Comparison of ENCODE assay signal across 1 cellular context in genomic region chr20:50528804-50529351, GRCh38.
TF ChIP-seq lines count a peak whose summit lies in the region.

No MANE protein-coding gene starts in this region.

TF ChIP-seq in GM12878, 131 proteins besides CTCF, POLR2A, EP300 and RAD21 (continued from another document and continues in another):
- no peak for TF ChIP-seq ZNF592 (IDR thresholded peaks at IDR 0.05)
- peak; percentile 83 for TF ChIP-seq CUX1 (IDR thresholded peaks at IDR 0.05; ENCODE audit: insufficient replicate concordance, low read depth, low read length)
- TF ChIP-seq RCOR1 (conservative IDR thresholded peaks at IDR 0.05; ENCODE audit: low read depth, low read length): no peak
- TF ChIP-seq ZNF622 (IDR thresholded peaks at IDR 0.05): no peak
- no peak for TF ChIP-seq PAX8 (IDR thresholded peaks at IDR 0.05)
- TF ChIP-seq ZBED1 (IDR thresholded peaks at IDR 0.05; ENCODE audit: borderline replicate concordance): no peak
- TF ChIP-seq RFX5 (IDR thresholded peaks at IDR 0.05; ENCODE audit: low read depth, low read length): no peak
- no peak for TF ChIP-seq PML (IDR thresholded peaks at IDR 0.05; ENCODE audit: low read length)
- TF ChIP-seq ATF7 (IDR thresholded peaks at IDR 0.05; ENCODE audit: low read depth): peak; percentile 58; the same call in 1 of the 2 replicates
- TF ChIP-seq PBX3 (IDR thresholded peaks at IDR 0.05; ENCODE audit: insufficient replicate concordance, low read depth, low read length): no peak
- TF ChIP-seq SIX5 (IDR thresholded peaks at IDR 0.05; ENCODE audit: low read depth, low read length, severe bottlenecking): no peak
- TF ChIP-seq MEF2B (IDR thresholded peaks at IDR 0.05; ENCODE audit: partially characterized antibody, poor library complexity, severe bottlenecking): peak; percentile 87
- TF ChIP-seq KLF5 (IDR thresholded peaks at IDR 0.05; ENCODE audit: partially characterized antibody): no peak
- no peak for TF ChIP-seq MLLT1 (IDR thresholded peaks at IDR 0.05)
- no peak for TF ChIP-seq E4F1 (IDR thresholded peaks at IDR 0.05; ENCODE audit: borderline replicate concordance, partially characterized antibody)
- no peak for TF ChIP-seq JUND (IDR thresholded peaks at IDR 0.05; ENCODE audit: low read depth, low read length)
- TF ChIP-seq POLR2AphosphoS2 (IDR thresholded peaks at IDR 0.05; ENCODE audit: low read depth, low read length): no peak
- TF ChIP-seq EZH2 (IDR thresholded peaks at IDR 0.05; ENCODE audit: borderline replicate concordance, control insufficient read depth, low read depth, low read length): no peak
- no peak for TF ChIP-seq NFIC (IDR thresholded peaks at IDR 0.05; ENCODE audit: low read depth, low read length)
- TF ChIP-seq SIN3A (IDR thresholded peaks at IDR 0.05; ENCODE audit: low read depth, low read length): no peak
- no peak for TF ChIP-seq NRF1 (conservative IDR thresholded peaks at IDR 0.05; ENCODE audit: low read depth, low read length)
- TF ChIP-seq RUNX3 (IDR thresholded peaks at IDR 0.05; ENCODE audit: low read length): peak; percentile 42
- TF ChIP-seq ZNF384 (IDR thresholded peaks at IDR 0.05; ENCODE audit: borderline replicate concordance, low read depth, low read length): 0 out of 2 replicates have a peak, but pooled peaks have one; percentile 37
- no peak for TF ChIP-seq CBFB (IDR thresholded peaks at IDR 0.05; ENCODE audit: low read depth)
- TF ChIP-seq IKZF2 (IDR thresholded peaks at IDR 0.05): peak; percentile 69 to 81
- TF ChIP-seq TAF1 (IDR thresholded peaks at IDR 0.05; ENCODE audit: borderline replicate concordance, low read depth, low read length): no peak
- TF ChIP-seq EED (IDR thresholded peaks at IDR 0.05; ENCODE audit: low read depth): peak; percentile 48; the same call in 1 of the 2 replicates
- TF ChIP-seq YY1 (IDR thresholded peaks at IDR 0.05; ENCODE audit: low read depth, low read length): no peak; the same call in 1 of the 2 replicates
- 0 out of 2 replicates have a peak, but pooled peaks have one; percentile 25 for TF ChIP-seq ATF2 (IDR thresholded peaks at IDR 0.05; ENCODE audit: low read length)
- no peak for TF ChIP-seq NFYA (IDR thresholded peaks at IDR 0.05; ENCODE audit: borderline replicate concordance, low read depth, low read length)
- no peak for TF ChIP-seq POU2F2 (IDR thresholded peaks at IDR 0.05; ENCODE audit: borderline replicate concordance, low read depth, low read length)
- TF ChIP-seq CREM (IDR thresholded peaks at IDR 0.05; ENCODE audit: low read depth): no peak; the same call in 1 of the 2 replicates
- no peak for TF ChIP-seq WRNIP1 (IDR thresholded peaks at IDR 0.05; ENCODE audit: borderline replicate concordance, low read depth, low read length)
- no peak for TF ChIP-seq MAX (IDR thresholded peaks at IDR 0.05; ENCODE audit: low read depth, low read length)
- TF ChIP-seq FOXK2 (IDR thresholded peaks at IDR 0.05): no peak; the same call in 1 of the 2 replicates
- TF ChIP-seq SRF (IDR thresholded peaks at IDR 0.05; ENCODE audit: low read depth in 2 of 2, low read length in 2 of 2): no peak
- TF ChIP-seq MYC (IDR thresholded peaks at IDR 0.05; ENCODE audit: insufficient read depth, insufficient read length, insufficient replicate concordance, low read length, severe bottlenecking): no peak
- no peak for TF ChIP-seq REST (IDR thresholded peaks at IDR 0.05; ENCODE audit: low read depth, low read length)
- no peak for TF ChIP-seq HDAC6 (IDR thresholded peaks at IDR 0.05; ENCODE audit: unreplicated experiment)
- no peak for TF ChIP-seq SREBF1 (IDR thresholded peaks at IDR 0.05; ENCODE audit: low read length)
- no peak for TF ChIP-seq IRF4 (IDR thresholded peaks at IDR 0.05; ENCODE audit: low read depth, low read length)
- TF ChIP-seq DPF2 (IDR thresholded peaks at IDR 0.05): peak; percentile 55; the same call in 1 of the 2 replicates
- TF ChIP-seq ZZZ3 (IDR thresholded peaks at IDR 0.05; ENCODE audit: control insufficient read depth, insufficient read length, low read depth): no peak
- TF ChIP-seq IKZF1 (conservative IDR thresholded peaks at IDR 0.05): peak; percentile 74
